In genomic region chr12:108525681-108526080, GRCh38 we compare ENCODE assay signal across 12 cellular contexts.
DNase-seq lines count a peak whose midpoint lies in the region; ATAC-seq and TF ChIP-seq lines count a peak whose summit lies in the region.
"Had no signal": no experiment of that assay in that cellular context is flagged by ENCODE, and none has a peak within 500 bp of the region (broad histone marks: within the 10 kb centered on the region; RNA-seq: fewer than 3 reads in every experiment).

No MANE protein-coding gene starts in this region.

- H3K4me3 ChIP-seq in AG09309 (ENCODE audit: control insufficient read depth, low read depth, low read length): no peak overlapping the region
- no peak overlapping the region for H3K4me3 ChIP-seq in astrocyte of the spinal cord (ENCODE audit: low read depth, low read length)

- no peaks in the 10 kb centered on the region for H3K9me3 Mint-ChIP-seq in memory B cell
- H3K9me3 Mint-ChIP-seq in stimulated activated naive B cell treated with anti-CD40 and anti-IgM and Interleukin-4, amounts not matched to agents 10 μg/mL and 1 μg/mL and 100 μg/mL, for 72 hours: no peaks in the 10 kb centered on the region

- TF ChIP-seq CTCF in AG09309 (IDR thresholded peaks at IDR 0.05; ENCODE audit: control insufficient read depth, insufficient read depth, low read depth, low read length, missing control alignments): no peak
- no peak for TF ChIP-seq CTCF in astrocyte of the spinal cord (IDR thresholded peaks at IDR 0.05; ENCODE audit: low read depth, low read length)

- H3K27ac Mint-ChIP-seq in memory B cell: peak overlapping the region; percentile 47
- H3K27ac Mint-ChIP-seq in stimulated activated naive B cell treated with anti-CD40 and anti-IgM and Interleukin-4, amounts not matched to agents 10 μg/mL and 1 μg/mL and 100 μg/mL, for 72 hours: no peak overlapping the region

- H3K27me3 Mint-ChIP-seq in memory B cell: no peaks in the 10 kb centered on the region
- no peaks in the 10 kb centered on the region for H3K27me3 Mint-ChIP-seq in stimulated activated naive B cell treated with anti-CD40 and anti-IgM and Interleukin-4, amounts not matched to agents 10 μg/mL and 1 μg/mL and 100 μg/mL, for 72 hours

- peaks cover 45% of the 10 kb centered on the region for H3K36me3 Mint-ChIP-seq in memory B cell
- H3K36me3 Mint-ChIP-seq in stimulated activated naive B cell treated with anti-CD40 and anti-IgM and Interleukin-4, amounts not matched to agents 10 μg/mL and 1 μg/mL and 100 μg/mL, for 72 hours: peaks cover 37 to 60% of the 10 kb centered on the region in 2 donors

- in situ Hi-C loops in astrocyte of the spinal cord (cut with HindIII; ENCODE audit: low sequenced_read_pairs): no loop called here

- no peak overlapping the region for H3K4me3 Mint-ChIP-seq in memory B cell
- no peak overlapping the region for H3K4me3 Mint-ChIP-seq in stimulated activated naive B cell treated with anti-CD40 and anti-IgM and Interleukin-4, amounts not matched to agents 10 μg/mL and 1 μg/mL and 100 μg/mL, for 72 hours

- no peak for ATAC-seq in memory B cell (ENCODE audit: low read depth)
- ATAC-seq in stimulated activated naive B cell treated with anti-CD40 and anti-IgM and Interleukin-4, amounts not matched to agents 10 μg/mL and 1 μg/mL and 100 μg/mL, for 72 hours (replicated peaks): no peak

- peak; percentile 8 for DNase-seq in AG09309 (ENCODE audit: low read depth)
- DNase-seq in HCEC 1CT: peak; percentile 74
- peak; percentile 10 for DNase-seq in astrocyte of the spinal cord (ENCODE audit: low read depth, low spot score)
- DNase-seq in memory B cell (ENCODE audit: low spot score in 2 of 2): no peak
- DNase-seq in SHP77 (lab: John Stamatoyannopoulos, UW): no peak
- DNase-seq in NCI-H774 (lab: John Stamatoyannopoulos, UW): no peak
- no peak for DNase-seq in stimulated activated naive B cell treated with anti-CD40 and anti-IgM and Interleukin-4, amounts not matched to agents 10 μg/mL and 1 μg/mL and 100 μg/mL, for 72 hours
- no peak for DNase-seq in stimulated activated CD4-positive, alpha-beta T cell treated with anti-CD3 and anti-CD28 coated beads, Interleukin-4, amount 100 ng/mL, for 1 hour
- DNase-seq: activated naive CD4-positive, alpha-beta T cell; head of caudate nucleus; SIG-M5; stimulated activated CD4-positive, alpha-beta T cell treated with anti-CD3 and anti-CD28 coated beads, Interleukin-15, amount 100 ng/mL, for 24 hours had no signal

- H3K4me1 Mint-ChIP-seq in memory B cell: peaks cover 6% of the 10 kb centered on the region
- H3K4me1 Mint-ChIP-seq in stimulated activated naive B cell treated with anti-CD40 and anti-IgM and Interleukin-4, amounts not matched to agents 10 μg/mL and 1 μg/mL and 100 μg/mL, for 72 hours: peaks cover 5 to 13% of the 10 kb centered on the region in 2 donors

Comparison
In these comparisons a context has a peak if more than half of its experiments do, and no peak if none do; other contexts are left out.
1. DNase-seq: peak in AG09309 (single experiment), HCEC 1CT (single experiment) and astrocyte of the spinal cord (single experiment); none in memory B cell (0 of 2), SHP77 (0 of 2), NCI-H774 (single experiment), stimulated activated naive B cell treated with anti-CD40 and anti-IgM and Interleukin-4, amounts not matched to agents 10 μg/mL and 1 μg/mL and 100 μg/mL, for 72 hours (single experiment) and stimulated activated CD4-positive, alpha-beta T cell treated with anti-CD3 and anti-CD28 coated beads, Interleukin-4, amount 100 ng/mL, for 1 hour (single experiment).